Comparison of ENCODE assay signal across 38 cellular contexts in genomic region chr1:118974641-118975040, GRCh38. TPM values are rescaled to one million over a fixed set of nuclear protein-coding genes. Genes with fewer than 3 reads are reported as not detected.
"Had no signal": no experiment of that assay in that cellular context is flagged by ENCODE, and none has a peak within 500 bp of the region (broad histone marks: within the 10 kb centered on the region; RNA-seq: fewer than 3 reads in every experiment).

No MANE protein-coding gene starts in this region.

- H3K4me1 ChIP-seq: ascending aorta, foreskin keratinocyte had no signal

- H3K4me3 Mint-ChIP-seq: activated B cell treated with CpG ODN at 0.5 μM for 24 hours; activated CD4-positive, alpha-beta memory T cell treated with anti-CD3 and anti-CD28 coated beads for 36 hours; activated CD8-positive, alpha-beta memory T cell treated with anti-CD3 and anti-CD28 coated beads, Interleukin-2, amount 10 ng/mL, durations not matched to agents 7 days and 5 days; activated CD8-positive, alpha-beta T cell treated with anti-CD3 and anti-CD28 coated beads, Interleukin-2, amount 10 ng/mL, durations not matched to agents 7 days and 5 days; activated naive CD4-positive, alpha-beta T cell treated with anti-CD3 and anti-CD28 coated beads for 36 hours; activated naive CD4-positive, alpha-beta T cell treated with anti-CD3 and anti-CD28 coated beads, Interleukin-2, amount 50 U/mL, for 24 hours; activated naive CD8-positive, alpha-beta T cell treated with anti-CD3 and anti-CD28 coated beads for 36 hours; activated naive CD8-positive, alpha-beta T cell treated with anti-CD3 and anti-CD28 coated beads, Interleukin-2, amount 50 U/mL, for 24 hours; activated T-helper 1 cell treated with anti-CD3 and anti-CD28 coated beads, Interleukin-12 subunit alpha, Interleukin-12 subunit beta, Interleukin-2, Interleukin-4 antibody, amounts not matched to agents 30 ng/mL and 10 ng/mL and 1 ng/mL, durations not matched to agents 14 hours and 24 hours and 36 hours; central memory CD8-positive, alpha-beta T cell; T-helper 17 cell; T-helper 2 cell treated with Interferon-gamma antibody and Interleukin-4, amounts not matched to agents 5 μg/mL and 100 μg/mL, for 36 hours had no signal

- H3K4me1 Mint-ChIP-seq: central memory CD8-positive, alpha-beta T cell; T-helper 17 cell had no signal

- FAIRE-seq: bronchial epithelial cell, colon, endometrium had no signal

- ATAC-seq: activated CD4-positive, CD25-positive, alpha-beta regulatory T cell treated with anti-CD3 and anti-CD28 coated beads, Interleukin-2, amount 50 U/mL, for 24 hours; activated CD8-positive, alpha-beta memory T cell treated with anti-CD3 and anti-CD28 coated beads, Interleukin-2, amount 10 ng/mL, durations not matched to agents 7 days and 5 days; activated CD8-positive, alpha-beta T cell treated with anti-CD3 and anti-CD28 coated beads, Interleukin-2, amount 10 ng/mL, durations not matched to agents 7 days and 5 days; activated naive CD8-positive, alpha-beta T cell treated with anti-CD3 and anti-CD28 coated beads, Interleukin-2, amount 50 U/mL, for 24 hours; esophagus mucosa; foreskin keratinocyte; gastroesophageal sphincter; heart right ventricle; T-helper 17 cell had no signal

- H3K4me3 ChIP-seq: adrenal gland, ascending aorta, gastroesophageal sphincter, heart right ventricle had no signal

- H3K9me3 ChIP-seq: adrenal gland, ascending aorta, gastroesophageal sphincter, heart right ventricle had no signal

- H3K36me3 ChIP-seq: adrenal gland, ascending aorta, gastroesophageal sphincter, heart right ventricle, WERI-Rb-1 had no signal

- H3K27ac ChIP-seq: adrenal gland, ascending aorta, foreskin keratinocyte, gastroesophageal sphincter, heart right ventricle, WERI-Rb-1 had no signal

- H3K9me3 Mint-ChIP-seq: activated B cell treated with CpG ODN at 0.5 μM for 24 hours; activated CD4-positive, alpha-beta memory T cell treated with anti-CD3 and anti-CD28 coated beads for 36 hours; activated naive CD4-positive, alpha-beta T cell treated with anti-CD3 and anti-CD28 coated beads for 36 hours; activated naive CD4-positive, alpha-beta T cell treated with anti-CD3 and anti-CD28 coated beads, Interleukin-2, amount 50 U/mL, for 24 hours; activated naive CD8-positive, alpha-beta T cell treated with anti-CD3 and anti-CD28 coated beads for 36 hours; activated naive CD8-positive, alpha-beta T cell treated with anti-CD3 and anti-CD28 coated beads, Interleukin-2, amount 50 U/mL, for 24 hours; activated T-helper 1 cell treated with anti-CD3 and anti-CD28 coated beads, Interleukin-12 subunit alpha, Interleukin-12 subunit beta, Interleukin-2, Interleukin-4 antibody, amounts not matched to agents 30 ng/mL and 10 ng/mL and 1 ng/mL, durations not matched to agents 14 hours and 24 hours and 36 hours; activated T-helper 2 cell treated with anti-CD3 and anti-CD28 coated beads, Interferon-gamma antibody, Interleukin-2, Interleukin-4, amounts not matched to agents 10 μg/mL and 5 μg/mL and 100 μg/mL, durations not matched to agents 14 hours and 24 hours and 36 hours; central memory CD8-positive, alpha-beta T cell; T-helper 2 cell treated with Interferon-gamma antibody and Interleukin-4, amounts not matched to agents 5 μg/mL and 100 μg/mL, for 36 hours had no signal

- DNase-seq: activated B cell treated with CpG ODN at 0.5 μM for 24 hours; activated CD4-positive, alpha-beta memory T cell treated with anti-CD3 and anti-CD28 coated beads for 36 hours; activated CD4-positive, alpha-beta T cell treated with anti-CD3 and anti-CD28 coated beads for 48 hours; activated CD8-positive, alpha-beta memory T cell treated with anti-CD3 and anti-CD28 coated beads, Interleukin-2, amount 10 ng/mL, durations not matched to agents 7 days and 5 days; activated CD8-positive, alpha-beta memory T cell treated with anti-CD3 and anti-CD28 coated beads, Interleukin-2, amount 50 U/mL, for 4 hours; activated CD8-positive, alpha-beta T cell treated with anti-CD3 and anti-CD28 coated beads, Interleukin-2, amount 10 ng/mL, durations not matched to agents 7 days and 5 days; activated effector memory CD4-positive, alpha-beta T cell treated with anti-CD3 and anti-CD28 coated beads, Interleukin-2, amount 50 U/mL, for 16 hours; activated naive CD4-positive, alpha-beta T cell treated with anti-CD3 and anti-CD28 coated beads for 36 hours; activated naive CD8-positive, alpha-beta T cell treated with anti-CD3 and anti-CD28 coated beads for 36 hours; activated naive CD8-positive, alpha-beta T cell treated with anti-CD3 and anti-CD28 coated beads, Interleukin-2, amount 50 U/mL, for 24 hours; activated T-cell treated with anti-CD3 and anti-CD28 coated beads, Interleukin-2, amount 50 U/mL, for 1 hour; activated T-cell treated with anti-CD3 and anti-CD28 coated beads, Interleukin-2, amount 50 U/mL, for 48 hours; adrenal gland; amygdala; cortex of kidney; dermis blood vessel endothelial cell; effector CD4-positive, alpha-beta T cell; foreskin keratinocyte; heart right ventricle; T-helper 1 cell; T-helper 17 cell; T1000; WERI-Rb-1 had no signal

- H3K27ac Mint-ChIP-seq: activated B cell treated with CpG ODN at 0.5 μM for 24 hours; activated CD4-positive, alpha-beta memory T cell treated with anti-CD3 and anti-CD28 coated beads for 36 hours; activated CD8-positive, alpha-beta memory T cell treated with anti-CD3 and anti-CD28 coated beads, Interleukin-2, amount 10 ng/mL, durations not matched to agents 7 days and 5 days; activated CD8-positive, alpha-beta T cell treated with anti-CD3 and anti-CD28 coated beads, Interleukin-2, amount 10 ng/mL, durations not matched to agents 7 days and 5 days; activated naive CD4-positive, alpha-beta T cell treated with anti-CD3 and anti-CD28 coated beads for 36 hours; activated naive CD4-positive, alpha-beta T cell treated with anti-CD3 and anti-CD28 coated beads, Interleukin-2, amount 50 U/mL, for 24 hours; activated naive CD8-positive, alpha-beta T cell treated with anti-CD3 and anti-CD28 coated beads for 36 hours; activated naive CD8-positive, alpha-beta T cell treated with anti-CD3 and anti-CD28 coated beads, Interleukin-2, amount 50 U/mL, for 24 hours; activated T-helper 1 cell treated with anti-CD3 and anti-CD28 coated beads, Interleukin-12 subunit alpha, Interleukin-12 subunit beta, Interleukin-2, Interleukin-4 antibody, amounts not matched to agents 30 ng/mL and 10 ng/mL and 1 ng/mL, durations not matched to agents 14 hours and 24 hours and 36 hours; activated T-helper 2 cell treated with anti-CD3 and anti-CD28 coated beads, Interferon-gamma antibody, Interleukin-2, Interleukin-4, amounts not matched to agents 10 μg/mL and 5 μg/mL and 100 μg/mL, durations not matched to agents 14 hours and 24 hours and 36 hours; T-helper 17 cell; T-helper 2 cell treated with Interferon-gamma antibody and Interleukin-4, amounts not matched to agents 5 μg/mL and 100 μg/mL, for 36 hours had no signal

- H3K36me3 Mint-ChIP-seq: activated naive CD4-positive, alpha-beta T cell treated with anti-CD3 and anti-CD28 coated beads, Interleukin-2, amount 50 U/mL, for 24 hours; activated naive CD8-positive, alpha-beta T cell treated with anti-CD3 and anti-CD28 coated beads for 36 hours had no signal

RNA-seq across cellular contexts. Expression of gene TBX15, which starts 13.5 kb away (rescaled TPM):
- total RNA-seq: activated CD4-positive, alpha-beta memory T cell treated with anti-CD3 and anti-CD28 coated beads for 36 hours; activated CD8-positive, alpha-beta memory T cell treated with anti-CD3 and anti-CD28 coated beads for 36 hours; activated CD8-positive, alpha-beta memory T cell treated with anti-CD3 and anti-CD28 coated beads, Interleukin-2, amount 10 ng/mL, durations not matched to agents 7 days and 5 days; activated CD8-positive, alpha-beta T cell treated with anti-CD3 and anti-CD28 coated beads, Interleukin-2, amount 10 ng/mL, durations not matched to agents 7 days and 5 days; activated naive CD4-positive, alpha-beta T cell treated with anti-CD3 and anti-CD28 coated beads for 36 hours; activated naive CD8-positive, alpha-beta T cell treated with anti-CD3 and anti-CD28 coated beads for 36 hours; activated T-helper 1 cell treated with anti-CD3 and anti-CD28 coated beads, Interleukin-12 subunit alpha, Interleukin-12 subunit beta, Interleukin-2, Interleukin-4 antibody, amounts not matched to agents 30 ng/mL and 10 ng/mL and 1 ng/mL, durations not matched to agents 14 hours and 24 hours and 36 hours; activated T-helper 2 cell treated with anti-CD3 and anti-CD28 coated beads, Interferon-gamma antibody, Interleukin-2, Interleukin-4, amounts not matched to agents 10 μg/mL and 5 μg/mL and 100 μg/mL, durations not matched to agents 14 hours and 24 hours and 36 hours; bronchial epithelial cell; dermis blood vessel endothelial cell; epithelial cell of proximal tubule; esophagus mucosa; foreskin keratinocyte; glomerular endothelial cell; T-helper 17 cell had no signal
- polyA plus RNA-seq: foreskin keratinocyte had no signal
